In genomic region chr9:133135193-133135745, GRCh38 we compare ENCODE assay signal across 8 cellular contexts. TPM values are rescaled to one million over a fixed set of nuclear protein-coding genes. Genes with fewer than 3 reads are reported as not detected.
DNase-seq lines count a peak whose midpoint lies in the region; ATAC-seq and TF ChIP-seq lines count a peak whose summit lies in the region.

No MANE protein-coding gene starts in this region.

- TF ChIP-seq POLR2A in transverse colon (IDR thresholded peaks at IDR 0.05): peak; percentile 38

- DNase-seq in NCI-H1694 treated with DMSO at 0.1 percent for 48 hours (lab: John Stamatoyannopoulos, UW) (peak; percentile 24), NCI-H1694 (lab: John Stamatoyannopoulos, UW) (no peak), transverse colon (peak; percentile 94), SIG-M5 treated with dmso at 0.1 percent for 504 hours (lab: John Stamatoyannopoulos, UW; ENCODE audit: unreplicated experiment) (no peak)
- peak; percentile 78 to 85 for DNase-seq in activated CD4-positive, alpha-beta T cell treated with anti-CD3 and anti-CD28 coated beads, Interleukin-2, amount 50 U/mL, for 48 hours
- DNase-seq in effector memory CD4-positive, alpha-beta T cell: peak; percentile 49 to 69 (median 67)

- WGBS in transverse colon (ENCODE audit: low coverage in 1 of 2), 2 donors: 14% methylated on average over 7 of the region's 7 CpGs; no CpG with 5 or more reads in 1 of the 2 donors

- peaks cover 79% of the 10 kb centered on the region for H3K4me1 ChIP-seq in effector memory CD4-positive, alpha-beta T cell (ENCODE audit: control insufficient read depth, insufficient read depth, low read length, poor library complexity, severe bottlenecking)
- H3K4me1 ChIP-seq in mucosa of stomach (ENCODE audit: control insufficient read depth, insufficient read depth, low read length): peaks cover 87% of the 10 kb centered on the region
- H3K4me1 ChIP-seq in transverse colon: peaks cover 58 to 87% (median 64%) of the 10 kb centered on the region in 4 donors

- TF ChIP-seq EP300 in transverse colon (IDR thresholded peaks at IDR 0.05; ENCODE audit: low read depth): no peak

- intact Hi-C loops in transverse colon (cut with DNase I; ENCODE audit: low total_unique reads): no loop called here

- H3K9ac ChIP-seq in mucosa of stomach (ENCODE audit: low read length): peak overlapping the region; percentile 78

- H3K9me3 ChIP-seq in effector memory CD4-positive, alpha-beta T cell (ENCODE audit: control insufficient read depth, low read length): no peaks in the 10 kb centered on the region
- H3K9me3 ChIP-seq in mucosa of stomach (ENCODE audit: control insufficient read depth, low read length) (no peaks in the 10 kb centered on the region), transverse colon (no peaks in the 10 kb centered on the region)

- peak overlapping the region; percentile 11 for H3K4me3 ChIP-seq in effector memory CD4-positive, alpha-beta T cell (ENCODE audit: insufficient read depth, low read depth, low read length, poor library complexity, severe bottlenecking)
- H3K4me3 ChIP-seq in mucosa of stomach (ENCODE audit: low read length) (no peak overlapping the region), transverse colon (no peak overlapping the region)

- no peaks in the 10 kb centered on the region for H3K27me3 ChIP-seq in effector memory CD4-positive, alpha-beta T cell (replicated peaks; ENCODE audit: control insufficient read depth, insufficient read depth, low read length, poor library complexity, severe bottlenecking)
- no peaks in the 10 kb centered on the region for H3K27me3 ChIP-seq in mucosa of stomach (ENCODE audit: control insufficient read depth, insufficient read depth, low read length)
- H3K27me3 ChIP-seq in transverse colon: no peaks in the 10 kb centered on the region

- peak overlapping the region; percentile 99 for H3K27ac ChIP-seq in effector memory CD4-positive, alpha-beta T cell (ENCODE audit: insufficient read depth, low read length, poor library complexity, severe bottlenecking)
- peak overlapping the region; percentile 93 to 97 (median 96) for H3K27ac ChIP-seq in transverse colon

- in situ Hi-C loops in transverse colon (cut with MboI; ENCODE audit: low pct_ligation_motif_present in 1 of 4, low pct_unique_long_range_greater_than_20kb in 1 of 4, low sequenced_read_pairs in 3 of 4): no loop called here

- no peaks in the 10 kb centered on the region for H3K36me3 ChIP-seq in effector memory CD4-positive, alpha-beta T cell (ENCODE audit: control insufficient read depth, insufficient read depth, low read length)
- no peaks in the 10 kb centered on the region for H3K36me3 ChIP-seq in mucosa of stomach (ENCODE audit: control insufficient read depth, insufficient read depth, low read length)
- no peaks in the 10 kb centered on the region for H3K36me3 ChIP-seq in transverse colon

- TF ChIP-seq CTCF in transverse colon (IDR thresholded peaks at IDR 0.05): no peak

- ATAC-seq in GM18502 (IDR thresholded peaks at IDR 0.05; ENCODE audit: poor library complexity, unreplicated experiment): no peak

RNA-seq across cellular contexts. Expression of gene RALGDS, which starts 14.2 kb away (rescaled TPM):
- total RNA-seq in transverse colon: 100 to 1,000 TPM in 1 of 4 donors, 10 to 100 TPM in 3; 50.5 to 233 (median 58.2) TPM

RNA-seq across cellular contexts. Expression of gene GBGT1, which starts 28.4 kb away (rescaled TPM):
- 10 to 100 TPM in 3 of 4 donors, 1 to 10 TPM in 1; 4.1 to 15.7 (median 11.8) TPM for total RNA-seq in transverse colon

Comparison
In these comparisons a context has a peak if more than half of its experiments do, and no peak if none do; other contexts are left out.
1. DNase-seq: peak in NCI-H1694 treated with DMSO at 0.1 percent for 48 hours (single experiment), activated CD4-positive, alpha-beta T cell treated with anti-CD3 and anti-CD28 coated beads, Interleukin-2, amount 50 U/mL, for 48 hours (2 of 2), effector memory CD4-positive, alpha-beta T cell (3 of 3) and transverse colon (single experiment); none in NCI-H1694 (single experiment) and SIG-M5 treated with dmso at 0.1 percent for 504 hours (single experiment).